In the genomic region with DNA sequence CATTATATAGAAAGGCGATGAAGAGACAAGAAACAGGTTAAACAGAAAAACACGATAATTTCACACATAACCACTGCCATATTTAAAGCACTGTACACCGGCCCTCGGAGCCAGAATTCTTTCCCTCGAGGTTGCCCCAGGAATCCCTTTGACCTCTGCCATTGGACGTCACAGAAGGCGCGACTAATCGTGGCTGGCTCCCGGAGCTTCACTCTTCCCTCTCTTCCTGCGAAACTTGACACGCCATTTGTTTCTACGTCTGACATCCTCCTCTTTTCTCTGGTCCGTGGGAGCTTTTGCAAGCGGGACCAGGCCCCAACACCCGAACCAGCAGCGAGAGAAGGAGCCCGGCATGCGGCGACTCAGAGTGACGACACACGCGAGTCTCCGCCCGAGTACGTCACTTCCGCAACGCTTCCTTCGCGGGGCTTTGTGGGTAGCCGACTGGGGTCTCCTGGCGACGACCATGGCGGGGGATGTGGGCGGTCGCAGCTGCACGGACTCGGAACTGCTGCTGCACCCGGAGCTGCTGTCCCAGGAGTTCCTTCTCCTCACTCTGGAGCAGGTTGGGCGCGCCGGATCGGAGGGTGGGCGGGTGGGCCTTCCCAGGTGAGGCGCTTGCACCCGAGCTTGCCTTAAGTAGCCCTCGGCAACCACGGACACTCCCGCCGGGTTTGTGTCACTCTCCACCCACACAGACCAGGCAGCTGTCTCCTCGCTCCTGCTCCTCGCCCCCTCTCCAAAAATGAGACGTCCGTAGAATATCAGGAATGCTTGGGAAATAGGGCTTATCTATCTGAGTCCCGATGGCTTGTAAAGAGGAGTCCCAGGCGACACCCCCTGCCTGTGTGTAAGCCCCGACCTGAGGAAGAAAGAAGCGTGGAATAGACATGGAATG, we compare ENCODE assay signal across 8 cellular contexts. TPM values are rescaled to one million over a fixed set of nuclear protein-coding genes. Genes with fewer than 3 reads are reported as not detected.
DNase-seq lines count a peak whose midpoint lies in the region; ATAC-seq, FAIRE-seq and TF ChIP-seq lines count a peak whose summit lies in the region.

A gene (plus strand): TSS at position 419 of the 898 bp plus-strand sequence. CDS start 48 bp downstream, at position 467.

- peaks cover 17% of the 10 kb centered on the region for H3K4me1 ChIP-seq in astrocyte (ENCODE audit: insufficient read depth, low read length)

- TF ChIP-seq CTCF in astrocyte (IDR thresholded peaks at IDR 0.05; ENCODE audit: insufficient read depth, low read depth, low read length) = no peak

- peak; percentile 84 for DNase-seq in NCI-H2029 treated with DMSO at 0.1 percent for 48 hours (lab: John Stamatoyannopoulos, UW)
- peak; percentile 81 for DNase-seq in T-helper 22 cell (ENCODE audit: low read depth)
- DNase-seq in astrocyte (ENCODE audit: low read depth) = peak; percentile 73
- DNase-seq in hippocampal formation (lab: John Stamatoyannopoulos, UW) = peak; percentile 82 to 89
- DNase-seq in retina = peak; percentile 99
- DNase-seq in cortex of kidney (lab: John Stamatoyannopoulos, UW) = no peak

- H3K36me3 Mint-ChIP-seq in astrocyte (ENCODE audit: low read depth, unreplicated experiment) = peaks cover 5% of the 10 kb centered on the region

- ATAC-seq in GM18508 (IDR thresholded peaks at IDR 0.05; ENCODE audit: insufficient read depth, unreplicated experiment) (peak; percentile 71), HG02981 (IDR thresholded peaks at IDR 0.05; ENCODE audit: unreplicated experiment) (peak; percentile 88)

- H3K4me3 Mint-ChIP-seq in astrocyte (ENCODE audit: unreplicated experiment) = peak within 1 kb of the TSS; percentile 98

- no peaks in the 10 kb centered on the region for H3K27me3 ChIP-seq in astrocyte (ENCODE audit: insufficient read depth, low read length)

- peaks cover 14% of the 10 kb centered on the region for H3K36me3 ChIP-seq in astrocyte (ENCODE audit: insufficient read depth, low read length)

- peak within 1 kb of the TSS; percentile 98 for H3K9ac ChIP-seq in astrocyte (ENCODE audit: low read length)

- H3K9me3 ChIP-seq in astrocyte (ENCODE audit: insufficient read depth, low read depth, low read length) = no peaks in the 10 kb centered on the region

- H3K27me3 Mint-ChIP-seq in astrocyte (ENCODE audit: low read depth, unreplicated experiment) = no peaks in the 10 kb centered on the region

- peak within 1 kb of the TSS; percentile 93 for H3K4me2 ChIP-seq in astrocyte (ENCODE audit: low read length)

- FAIRE-seq in astrocyte (lab: Jason Lieb, UNC) = peak; percentile 37

- H3K27ac Mint-ChIP-seq in astrocyte (ENCODE audit: unreplicated experiment) = peak within 1 kb of the TSS; percentile 100

- peaks cover 58% of the 10 kb centered on the region for H3K79me2 ChIP-seq in astrocyte (ENCODE audit: insufficient read depth, low read length)

- H4K20me1 ChIP-seq in astrocyte (ENCODE audit: insufficient read depth, low read length) = peaks cover 8% of the 10 kb centered on the region

- peak within 1 kb of the TSS; percentile 100 for H3K27ac ChIP-seq in astrocyte (ENCODE audit: low read depth, low read length)

- peak within 1 kb of the TSS; percentile 92 for H3K4me3 ChIP-seq in astrocyte (ENCODE audit: insufficient read depth, low read depth, low read length)

- peaks cover 16% of the 10 kb centered on the region for H3K4me1 Mint-ChIP-seq in astrocyte (ENCODE audit: low read depth, unreplicated experiment)

- no peaks in the 10 kb centered on the region for H3K9me3 Mint-ChIP-seq in astrocyte (ENCODE audit: unreplicated experiment)

- peak within 1 kb of the TSS; percentile 100 for H2AFZ ChIP-seq in astrocyte (ENCODE audit: low read depth, low read length)

RNA-seq across cellular contexts. Expression of the gene that starts here (rescaled TPM):
- total RNA-seq in astrocyte = 21.6 and 22.6 TPM in 2 replicates
